In genomic region chr11:122235615-122236014, GRCh38 we compare ENCODE assay signal across 1 cellular context.
TF ChIP-seq lines count a peak whose summit lies in the region.

No MANE protein-coding gene starts in this region.

TF ChIP-seq in IMR-90, 13 proteins besides CTCF, POLR2A, EP300 and RAD21 (continued from another document):
- no peak for TF ChIP-seq USF2 (IDR thresholded peaks at IDR 0.05; ENCODE audit: low read depth, low read length)
- no peak for TF ChIP-seq CEBPB (IDR thresholded peaks at IDR 0.05; ENCODE audit: low read depth, low read length)
- no peak for TF ChIP-seq MXI1 (IDR thresholded peaks at IDR 0.05; ENCODE audit: borderline replicate concordance, low read depth, low read length)
- peak; percentile 69 for TF ChIP-seq BHLHE40 (IDR thresholded peaks at IDR 0.05; ENCODE audit: low read depth, low read length)
- peak; percentile 25; the same call in 1 of the 2 replicates for TF ChIP-seq MAFK (IDR thresholded peaks at IDR 0.05; ENCODE audit: low read depth, low read length)
- TF ChIP-seq NFE2L2 (IDR thresholded peaks at IDR 0.05; ENCODE audit: low read depth, low read length): no peak
- TF ChIP-seq RFX5 (IDR thresholded peaks at IDR 0.05; ENCODE audit: low read depth, low read length): no peak
- no peak for TF ChIP-seq SMC3 (IDR thresholded peaks at IDR 0.05; ENCODE audit: low read depth, low read length)
